In genomic region chr1:203151362-203152157, GRCh38 we compare ENCODE assay signal across 19 cellular contexts. TPM values are rescaled to one million over a fixed set of nuclear protein-coding genes. Genes with fewer than 3 reads are reported as not detected.
DNase-seq lines count a peak whose midpoint lies in the region; ATAC-seq and TF ChIP-seq lines count a peak whose summit lies in the region.
"Had no signal": no experiment of that assay in that cellular context is flagged by ENCODE, and none has a peak within 500 bp of the region (broad histone marks: within the 10 kb centered on the region; RNA-seq: fewer than 3 reads in every experiment).

No MANE protein-coding gene starts in this region.

- no peaks in the 10 kb centered on the region for H3K9me3 ChIP-seq in HUES64 (ENCODE audit: insufficient read depth, low read depth, low read length)
- H3K9me3 ChIP-seq in smooth muscle cell (replicated peaks; ENCODE audit: low read depth): no peaks in the 10 kb centered on the region

- H3K27me3 ChIP-seq in HUES64 (ENCODE audit: insufficient read depth, low read length): no peaks in the 10 kb centered on the region
- no peaks in the 10 kb centered on the region for H3K27me3 ChIP-seq in smooth muscle cell (ENCODE audit: low read depth)

- H3K27ac ChIP-seq in HUES64 (ENCODE audit: low read depth, low read length): peak overlapping the region; percentile 51
- H3K27ac ChIP-seq in angular gyrus (ENCODE audit: low read depth, low read length): peak overlapping the region; percentile 72
- peak overlapping the region; percentile 5 for H3K27ac ChIP-seq in smooth muscle cell (ENCODE audit: low read depth)
- H3K27ac ChIP-seq: C4-2B, KMS-11 had no signal

- H3K4me1 ChIP-seq in HUES64 (ENCODE audit: insufficient read depth, low read length) (peaks cover 66% of the 10 kb centered on the region), smooth muscle cell (ENCODE audit: low read depth) (peaks cover 41% of the 10 kb centered on the region)

- no peak overlapping the region for H3K4me3 ChIP-seq in HUES64 (ENCODE audit: low read length)
- no peak overlapping the region for H3K4me3 ChIP-seq in smooth muscle cell

- no peak overlapping the region for H3K4me3 Mint-ChIP-seq in chondrocyte (ENCODE audit: unreplicated experiment)
- H3K4me3 Mint-ChIP-seq: activated CD4-positive, alpha-beta T cell treated with anti-CD3 and anti-CD28 coated beads for 36 hours had no signal

- H3K36me3 Mint-ChIP-seq in chondrocyte (ENCODE audit: low read depth): no peaks in the 10 kb centered on the region

- H3K27ac Mint-ChIP-seq in chondrocyte (ENCODE audit: unreplicated experiment): no peak overlapping the region
- H3K27ac Mint-ChIP-seq: activated CD4-positive, alpha-beta T cell treated with anti-CD3 and anti-CD28 coated beads for 36 hours had no signal

- peaks cover 24% of the 10 kb centered on the region for H3K4me1 Mint-ChIP-seq in chondrocyte (ENCODE audit: low read depth)
- H3K4me1 Mint-ChIP-seq: activated CD4-positive, alpha-beta T cell treated with anti-CD3 and anti-CD28 coated beads for 36 hours had no signal

- peak; percentile 91 for DNase-seq in left kidney (ENCODE audit: low read depth, low spot score)
- no peak for DNase-seq in smooth muscle cell (lab: John Stamatoyannopoulos, UW; ENCODE audit: unreplicated experiment)
- no peak for DNase-seq in chondrocyte (ENCODE audit: low spot score)
- DNase-seq: activated CD4-positive, alpha-beta T cell treated with anti-CD3 and anti-CD28 coated beads for 36 hours; activated gamma-delta T cell; aorta; cortex of kidney; DND-41; NCI-H1105 treated with DMSO at 0.1 percent for 48 hours; occipital lobe; stimulated activated CD4-positive, alpha-beta T cell treated with anti-CD3 and anti-CD28 coated beads, Interleukin-4, amount 100 ng/mL, for 4 hours had no signal

- 69% methylated on average over 9 of the region's 9 CpGs for WGBS in HUES64
- WGBS in smooth muscle cell (ENCODE audit: low lambda C conversion rate): 63% methylated on average over 9 of the region's 9 CpGs

- H2AFZ ChIP-seq in smooth muscle cell (ENCODE audit: low read depth): no peak overlapping the region

- TF ChIP-seq CTCF in smooth muscle cell (IDR thresholded peaks at IDR 0.05; ENCODE audit: borderline replicate concordance, insufficient read depth, poor library complexity, severe bottlenecking) (no peak), chondrocyte (IDR thresholded peaks at IDR 0.05) (no peak)

- ATAC-seq in HG03469 (IDR thresholded peaks at IDR 0.05; ENCODE audit: unreplicated experiment): no peak
- no peak for ATAC-seq in GM18511 (IDR thresholded peaks at IDR 0.05; ENCODE audit: unreplicated experiment)
- ATAC-seq: activated CD4-positive, alpha-beta T cell treated with anti-CD3 and anti-CD28 coated beads for 36 hours had no signal

- H3K9ac ChIP-seq in HUES64 (ENCODE audit: low read depth, low read length): no peak overlapping the region
- no peak overlapping the region for H3K9ac ChIP-seq in smooth muscle cell (ENCODE audit: low read depth)
- H3K9ac ChIP-seq: KMS-11 had no signal

- H3K4me2 ChIP-seq in smooth muscle cell: peak overlapping the region; percentile 1
- H3K4me2 ChIP-seq: KMS-11 had no signal

- peaks cover 7% of the 10 kb centered on the region for H3K79me2 ChIP-seq in smooth muscle cell (ENCODE audit: low read depth)

- H3K9me3 Mint-ChIP-seq in chondrocyte (ENCODE audit: low read depth): no peaks in the 10 kb centered on the region

- H3F3A ChIP-seq in smooth muscle cell (ENCODE audit: low read depth): peaks cover 12% of the 10 kb centered on the region

- peaks cover 2% of the 10 kb centered on the region for H3K27me3 Mint-ChIP-seq in chondrocyte (ENCODE audit: low read depth)
- H3K27me3 Mint-ChIP-seq: activated CD4-positive, alpha-beta T cell treated with anti-CD3 and anti-CD28 coated beads for 36 hours had no signal

- H4K20me1 ChIP-seq in smooth muscle cell (ENCODE audit: low read depth): no peaks in the 10 kb centered on the region

- H3K36me3 ChIP-seq in HUES64 (ENCODE audit: insufficient read depth, low read length) (no peaks in the 10 kb centered on the region), smooth muscle cell (ENCODE audit: low read depth) (no peaks in the 10 kb centered on the region)

RNA-seq across cellular contexts. Expression of gene ADORA1, which starts 24.0 kb away (rescaled TPM):
- polyA plus RNA-seq in HUES64 (2013, experiment 1 of 2): 2.7 TPM
- 3.2 TPM for polyA plus RNA-seq in HUES64 (2013, experiment 2 of 2)
- total RNA-seq in smooth muscle cell: 7.7 and 16.0 TPM in 2 replicates
- polyA plus RNA-seq in smooth muscle cell: 18.0 and 18.5 TPM in 2 replicates
- 0.24 to 2.1 TPM (median 1.7 TPM) in 3 replicates for total RNA-seq in chondrocyte
- total RNA-seq: activated CD4-positive, alpha-beta T cell treated with anti-CD3 and anti-CD28 coated beads for 36 hours; T-helper 2 cell treated with Interferon-gamma antibody and Interleukin-4, amounts not matched to agents 100 ng/mL and 5 ng/mL, for 36 hours had no signal
- polyA plus RNA-seq: aorta had no signal

RNA-seq across cellular contexts. Expression of gene MYBPH, which starts 24.1 kb away (rescaled TPM):
- not detected for polyA plus RNA-seq in HUES64 (2013, experiment 1 of 2)
- polyA plus RNA-seq in HUES64 (2013, experiment 2 of 2): not detected
- total RNA-seq in smooth muscle cell: 0.67 TPM in 1 of 2 replicates, not detected in the other
- polyA plus RNA-seq in smooth muscle cell: 0.51 and 1.7 TPM in 2 replicates
- total RNA-seq in chondrocyte: not detected in 3 replicates
- total RNA-seq: activated CD4-positive, alpha-beta T cell treated with anti-CD3 and anti-CD28 coated beads for 36 hours; aorta; occipital lobe; T-helper 2 cell treated with Interferon-gamma antibody and Interleukin-4, amounts not matched to agents 100 ng/mL and 5 ng/mL, for 36 hours had no signal
- polyA plus RNA-seq: aorta, esophagus had no signal

RNA-seq across cellular contexts. Expression of gene CHI3L1, which starts 34.9 kb away (rescaled TPM):
- polyA plus RNA-seq in HUES64 (2013, experiment 1 of 2): 1.2 TPM
- 0.70 TPM for polyA plus RNA-seq in HUES64 (2013, experiment 2 of 2)
- 45.4 TPM in 2 replicates for total RNA-seq in smooth muscle cell
- polyA plus RNA-seq in smooth muscle cell: 53.6 and 74.7 TPM in 2 replicates
- total RNA-seq in chondrocyte: not detected in 3 replicates
- total RNA-seq: T-helper 2 cell treated with Interferon-gamma antibody and Interleukin-4, amounts not matched to agents 100 ng/mL and 5 ng/mL, for 36 hours had no signal

Comparison
In these comparisons a context has a peak if more than half of its experiments do, and no peak if none do; other contexts are left out.
1. H3K27ac ChIP-seq: peak in every context shown above with its lines; median percentile 72 in angular gyrus; 51 in HUES64; 5 in smooth muscle cell.
2. RNA of gene CHI3L1, which starts 34.9 kb away (total RNA-seq): 45.4 TPM in smooth muscle cell; not detected in chondrocyte; every median in the first group is over 10 times any median in the second.